In the genomic region with DNA sequence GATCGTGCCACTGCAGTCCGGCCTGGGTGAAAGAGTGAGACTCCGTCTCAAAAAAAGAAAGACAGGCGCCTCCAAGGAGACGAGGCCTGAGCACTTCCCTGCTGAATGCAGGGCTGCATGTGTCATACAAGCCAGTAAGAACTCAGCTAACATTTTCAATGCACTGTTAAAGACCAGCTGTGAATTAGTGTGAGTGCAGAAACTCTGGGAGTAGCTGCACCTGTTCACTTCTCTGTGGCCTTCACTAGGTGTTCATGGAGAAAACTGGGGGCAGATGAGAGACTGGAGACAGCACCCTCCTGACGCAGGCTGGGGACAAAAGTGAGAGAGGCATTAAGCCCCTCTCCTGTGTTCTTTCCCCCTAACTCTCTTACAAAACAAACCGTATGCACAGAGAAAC, we compare ENCODE assay signal across 2 cellular contexts.
TF ChIP-seq lines count a peak whose summit lies in the region.

No MANE protein-coding gene starts in this region.

TF ChIP-seq in GM23338, 12 proteins besides CTCF, POLR2A, EP300 and RAD21:
- TF ChIP-seq NANOG (IDR thresholded peaks at IDR 0.05; ENCODE audit: borderline replicate concordance) (no peak), EZH2 (IDR thresholded peaks at IDR 0.05; ENCODE audit: low read depth, unreplicated experiment) (no peak), JUNB (IDR thresholded peaks at IDR 0.05; ENCODE audit: unreplicated experiment) (no peak), POLR2AphosphoS5 (IDR thresholded peaks at IDR 0.05; ENCODE audit: low read depth) (no peak), ZNF114 (CRISPR knock-in tag; IDR thresholded peaks at IDR 0.05) (no peak), ZNF331 (CRISPR knock-in tag; IDR thresholded peaks at IDR 0.05; ENCODE audit: low read depth) (no peak), EZH2phosphoT487 (IDR thresholded peaks at IDR 0.05; ENCODE audit: unreplicated experiment) (no peak)

TF ChIP-seq in WTC11, 78 proteins besides CTCF, POLR2A, EP300 and RAD21:
- TF ChIP-seq OVOL2 (CRISPR knock-in tag; IDR thresholded peaks at IDR 0.05; ENCODE audit: borderline replicate concordance) (no peak), ZNF416 (CRISPR knock-in tag; IDR thresholded peaks at IDR 0.05) (no peak), FOXK1 (CRISPR knock-in tag; IDR thresholded peaks at IDR 0.05) (no peak), SMAD4 (CRISPR knock-in tag; IDR thresholded peaks at IDR 0.05) (no peak), CREM (CRISPR knock-in tag; IDR thresholded peaks at IDR 0.05) (no peak), NFYB (CRISPR knock-in tag; conservative IDR thresholded peaks at IDR 0.05; ENCODE audit: low read depth) (no peak), ELF4 (CRISPR knock-in tag; IDR thresholded peaks at IDR 0.05; ENCODE audit: low read depth) (no peak), ESRRA (CRISPR knock-in tag; IDR thresholded peaks at IDR 0.05; ENCODE audit: borderline replicate concordance) (no peak), EMX1 (CRISPR knock-in tag; IDR thresholded peaks at IDR 0.05) (no peak), TCF7 (CRISPR knock-in tag; IDR thresholded peaks at IDR 0.05; ENCODE audit: low read depth) (no peak), ZBTB21 (CRISPR knock-in tag; IDR thresholded peaks at IDR 0.05; ENCODE audit: borderline replicate concordance) (no peak), NR1H2 (CRISPR knock-in tag; IDR thresholded peaks at IDR 0.05) (no peak)
- TF ChIP-seq, protein P1, sequence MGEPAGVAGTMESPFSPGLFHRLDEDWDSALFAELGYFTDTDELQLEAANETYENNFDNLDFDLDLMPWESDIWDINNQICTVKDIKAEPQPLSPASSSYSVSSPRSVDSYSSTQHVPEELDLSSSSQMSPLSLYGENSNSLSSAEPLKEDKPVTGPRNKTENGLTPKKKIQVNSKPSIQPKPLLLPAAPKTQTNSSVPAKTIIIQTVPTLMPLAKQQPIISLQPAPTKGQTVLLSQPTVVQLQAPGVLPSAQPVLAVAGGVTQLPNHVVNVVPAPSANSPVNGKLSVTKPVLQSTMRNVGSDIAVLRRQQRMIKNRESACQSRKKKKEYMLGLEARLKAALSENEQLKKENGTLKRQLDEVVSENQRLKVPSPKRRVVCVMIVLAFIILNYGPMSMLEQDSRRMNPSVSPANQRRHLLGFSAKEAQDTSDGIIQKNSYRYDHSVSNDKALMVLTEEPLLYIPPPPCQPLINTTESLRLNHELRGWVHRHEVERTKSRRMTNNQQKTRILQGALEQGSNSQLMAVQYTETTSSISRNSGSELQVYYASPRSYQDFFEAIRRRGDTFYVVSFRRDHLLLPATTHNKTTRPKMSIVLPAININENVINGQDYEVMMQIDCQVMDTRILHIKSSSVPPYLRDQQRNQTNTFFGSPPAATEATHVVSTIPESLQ (CRISPR knock-in tag; IDR thresholded peaks at IDR 0.05) = no peak
- TF ChIP-seq, protein P2, sequence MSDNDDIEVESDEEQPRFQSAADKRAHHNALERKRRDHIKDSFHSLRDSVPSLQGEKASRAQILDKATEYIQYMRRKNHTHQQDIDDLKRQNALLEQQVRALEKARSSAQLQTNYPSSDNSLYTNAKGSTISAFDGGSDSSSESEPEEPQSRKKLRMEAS (CRISPR knock-in tag; IDR thresholded peaks at IDR 0.05) = no peak
- TF ChIP-seq, protein P3, sequence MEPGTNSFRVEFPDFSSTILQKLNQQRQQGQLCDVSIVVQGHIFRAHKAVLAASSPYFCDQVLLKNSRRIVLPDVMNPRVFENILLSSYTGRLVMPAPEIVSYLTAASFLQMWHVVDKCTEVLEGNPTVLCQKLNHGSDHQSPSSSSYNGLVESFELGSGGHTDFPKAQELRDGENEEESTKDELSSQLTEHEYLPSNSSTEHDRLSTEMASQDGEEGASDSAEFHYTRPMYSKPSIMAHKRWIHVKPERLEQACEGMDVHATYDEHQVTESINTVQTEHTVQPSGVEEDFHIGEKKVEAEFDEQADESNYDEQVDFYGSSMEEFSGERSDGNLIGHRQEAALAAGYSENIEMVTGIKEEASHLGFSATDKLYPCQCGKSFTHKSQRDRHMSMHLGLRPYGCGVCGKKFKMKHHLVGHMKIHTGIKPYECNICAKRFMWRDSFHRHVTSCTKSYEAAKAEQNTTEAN (CRISPR knock-in tag; IDR thresholded peaks at IDR 0.05) = no peak
